ENCODE assay signal across 17 cellular contexts in genomic region chr1:94316183-94316582, GRCh38.
DNase-seq lines count a peak whose midpoint lies in the region; ATAC-seq, FAIRE-seq and TF ChIP-seq lines count a peak whose summit lies in the region.
"Had no signal": no experiment of that assay in that cellular context is flagged by ENCODE, and none has a peak within 500 bp of the region (broad histone marks: within the 10 kb centered on the region; RNA-seq: fewer than 3 reads in every experiment).

No MANE protein-coding gene starts in this region.

- in situ Hi-C loops in HepG2 (cut with HindIII; ENCODE audit: extremely low pct_ligation_motif_present, low pct_unique_long_range_greater_than_20kb) = no loop called here

- peak overlapping the region; percentile 63 for H3K27ac Mint-ChIP-seq in progenitor cell of endocrine pancreas

- WGBS in body of pancreas, 2 donors = 29 to 52% methylated on average over 1 of the region's 1 CpG
- 3% methylated on average over 1 of the region's 1 CpG for WGBS in HepG2 (ENCODE audit: low lambda C conversion rate)

- POLR2A ChIA-PET in HCT116 (lab: Charles Lee) = interaction anchor here (2.0 to 3.2 kb wide), 4 partner anchors 10 to 79 kb away, joined by 6 to 27 read pairs (median 22); partner anchors contain the start of gene ARHGAP29
- POLR2A ChIA-PET in HepG2 (lab: Yijun Ruan, JAX) = interaction anchor here (0.7 to 2.3 kb wide), 4 partner anchors 10 to 254 kb away, joined by 3 to 11 read pairs (median 9); no protein-coding TSS in a partner anchor

- FAIRE-seq in HepG2 (lab: Jason Lieb, UNC) = no peak
- FAIRE-seq: GM12878, GM18507 had no signal

- TF ChIP-seq CTCF in HCT116 (IDR thresholded peaks at IDR 0.05 in 2 of 3, conservative IDR thresholded peaks at IDR 0.05 in 1 of 3; ENCODE audit: borderline replicate concordance in 1 of 3, insufficient read depth in 1 of 3, low read depth in 2 of 3, low read length in 2 of 3) = no peak
- TF ChIP-seq CTCF in body of pancreas (IDR thresholded peaks at IDR 0.05) = no peak
- no peak for TF ChIP-seq CTCF in HepG2 (CRISPR knock-in tag; IDR thresholded peaks at IDR 0.05)
- no peak for TF ChIP-seq CTCF in progenitor cell of endocrine pancreas (IDR thresholded peaks at IDR 0.05; ENCODE audit: unreplicated experiment)

- no peak for DNase-seq in HCT116 (ENCODE audit: low read depth, low spot score)
- no peak for DNase-seq in body of pancreas
- peak; percentile 43 for DNase-seq in HepG2 (ENCODE audit: low spot score)
- DNase-seq in progenitor cell of endocrine pancreas (ENCODE audit: low spot score, unreplicated experiment) = no peak
- DNase-seq: CD8-positive, alpha-beta memory T cell; Kasumi-1; NCI-H1417; NCI-H2029; NCI-H2171 treated with DMSO at 0.1 percent for 48 hours; NCI-H510A treated with DMSO at 0.1 percent for 48 hours; SIG-M5 had no signal

- RAD21 ChIA-PET in HCT116 (lab: Charles Lee; ENCODE audit: low non-redundant PET in 1 of 2, low total read pairs in 2 of 2, uncharacterized antibody in 2 of 2, unreplicated experiment in 2 of 2) = no interaction called here

- H4K20me1 ChIP-seq in HCT116 (ENCODE audit: insufficient read depth) = no peaks in the 10 kb centered on the region
- no peaks in the 10 kb centered on the region for H4K20me1 ChIP-seq in HepG2 (ENCODE audit: insufficient read depth, low read length)

- H3K79me2 ChIP-seq in HCT116 (ENCODE audit: insufficient read depth, low read length) (no peaks in the 10 kb centered on the region), HepG2 (ENCODE audit: insufficient read depth, low read length) (no peaks in the 10 kb centered on the region)

- CTCF ChIA-PET in HCT116 (lab: Charles Lee) = interaction anchor here (2.4 kb wide), 1 partner anchor 19 kb away, joined by 10 read pairs; no protein-coding TSS in a partner anchor
- CTCF ChIA-PET in HepG2 (lab: Yijun Ruan, JAX; ENCODE audit: low intra/inter-chr PET ratio, low total read pairs) = no interaction called here

- H3K4me3 ChIP-seq in HCT116 (replicated peaks in 1 of 2; ENCODE audit: low read depth in 1 of 2, low read length in 2 of 2) (no peak overlapping the region), body of pancreas (no peak overlapping the region), HepG2 (replicated peaks in 1 of 3; ENCODE audit: insufficient read depth in 1 of 3, low read depth in 2 of 3, low read length in 3 of 3) (peak overlapping the region in 2 of 3 experiments; percentile 18 to 27; a peak in 2 of 6 replicates)
- H3K4me3 ChIP-seq: GM12878 had no signal

- peaks cover 40% of the 10 kb centered on the region for H3K4me1 Mint-ChIP-seq in progenitor cell of endocrine pancreas (ENCODE audit: low read depth)
- H3K4me1 Mint-ChIP-seq: CD8-positive, alpha-beta memory T cell had no signal

- H3K4me2 ChIP-seq in HCT116 (ENCODE audit: low read length) = peak overlapping the region; percentile 52
- H3K4me2 ChIP-seq in HepG2 (ENCODE audit: low read depth, low read length) = peak overlapping the region; percentile 56

- H3K9me3 ChIP-seq in HCT116 (ENCODE audit: control insufficient read depth in 1 of 2, insufficient read depth in 1 of 2, low read depth in 1 of 2, low read length in 2 of 2) (no peaks in the 10 kb centered on the region), body of pancreas (no peaks in the 10 kb centered on the region), HepG2 (ENCODE audit: low read length) (no peaks in the 10 kb centered on the region)

- H2AFZ ChIP-seq in HCT116 (ENCODE audit: low read depth, low read length, poor library complexity, severe bottlenecking) (no peak overlapping the region), HepG2 (ENCODE audit: low read length) (peak overlapping the region; percentile 28)

- no peaks in the 10 kb centered on the region for H3K9me2 ChIP-seq in HCT116 (ENCODE audit: insufficient read depth)

- TF ChIP-seq RAD21 in HCT116 (IDR thresholded peaks at IDR 0.05; ENCODE audit: low read depth) (no peak), HepG2 (CRISPR knock-in tag; IDR thresholded peaks at IDR 0.05) (no peak)

- H3K27ac ChIP-seq in HCT116 (ENCODE audit: low read depth, low read length) = peak overlapping the region; percentile 63
- H3K27ac ChIP-seq in body of pancreas = peak overlapping the region in 3 of 4 donors; percentile 46 to 77 (median 67)
- H3K27ac ChIP-seq in HepG2 (ENCODE audit: extremely low read length, insufficient read depth, low read length) = peak overlapping the region; percentile 60

- TF ChIP-seq POLR2A in HCT116 (IDR thresholded peaks at IDR 0.05; ENCODE audit: borderline replicate concordance, extremely low read depth, insufficient read depth, insufficient read length) = no peak
- TF ChIP-seq POLR2A in body of pancreas (IDR thresholded peaks at IDR 0.05) = no peak
- no peak for TF ChIP-seq POLR2A in HepG2 (IDR thresholded peaks at IDR 0.05; ENCODE audit: insufficient read depth in 1 of 2, low read depth in 2 of 2, low read length in 2 of 2)

- TF ChIP-seq EP300 in HepG2 (IDR thresholded peaks at IDR 0.05; ENCODE audit: low read depth in 2 of 2, low read length in 2 of 2) (peak in 1 of 2 experiments; percentile 68; a peak in 2 of 4 replicates), HepG2 (CRISPR knock-in tag; IDR thresholded peaks at IDR 0.05; ENCODE audit: borderline replicate concordance) (no peak)

- no peaks in the 10 kb centered on the region for H3K27me3 ChIP-seq in HCT116 (ENCODE audit: insufficient read depth, low read length)
- no peaks in the 10 kb centered on the region for H3K27me3 ChIP-seq in body of pancreas
- H3K27me3 ChIP-seq in HepG2 (ENCODE audit: control insufficient read depth in 1 of 2, insufficient read depth in 2 of 2, low read length in 2 of 2) = no peaks in the 10 kb centered on the region

- no peak overlapping the region for H3K4me3 Mint-ChIP-seq in progenitor cell of endocrine pancreas (ENCODE audit: low read depth)
- H3K4me3 Mint-ChIP-seq: CD8-positive, alpha-beta memory T cell had no signal

- no peaks in the 10 kb centered on the region for H3K27me3 Mint-ChIP-seq in progenitor cell of endocrine pancreas

- H3K4me1 ChIP-seq in HCT116 (ENCODE audit: control insufficient read depth in 1 of 2, insufficient read depth in 2 of 2, low read length in 2 of 2) (peaks cover 72 to 88% of the 10 kb centered on the region in 2 experiments), body of pancreas (peaks cover 39% of the 10 kb centered on the region), HepG2 (ENCODE audit: insufficient read depth, low read length) (peaks cover 84% of the 10 kb centered on the region)

- no peaks in the 10 kb centered on the region for H3K36me3 Mint-ChIP-seq in progenitor cell of endocrine pancreas (ENCODE audit: insufficient read depth)
- H3K36me3 Mint-ChIP-seq: CD8-positive, alpha-beta memory T cell had no signal

- BruUV-seq in HCT116 (replicated peaks; lab: Mats Ljungman, UMichigan) = no TSS peak
- no TSS peak for BruUV-seq in HepG2 (replicated peaks; lab: Mats Ljungman, UMichigan)

- H3K9ac ChIP-seq in HCT116 (ENCODE audit: low read length) (peak overlapping the region; percentile 36), HepG2 (ENCODE audit: insufficient read depth, low read depth, low read length) (peak overlapping the region; percentile 55)

- H3K9me3 Mint-ChIP-seq in progenitor cell of endocrine pancreas (ENCODE audit: low read depth) = no peaks in the 10 kb centered on the region
- H3K9me3 Mint-ChIP-seq: CD8-positive, alpha-beta memory T cell had no signal

- H3K36me3 ChIP-seq in HCT116 (ENCODE audit: control insufficient read depth in 1 of 2, insufficient read depth in 2 of 2, low read length in 2 of 2) = no peaks in the 10 kb centered on the region
- no peaks in the 10 kb centered on the region for H3K36me3 ChIP-seq in body of pancreas (replicated peaks in 1 of 2; ENCODE audit: insufficient read depth in 1 of 2, low read depth in 2 of 2)
- H3K36me3 ChIP-seq in HepG2 (replicated peaks in 1 of 2; ENCODE audit: control insufficient read depth in 1 of 2, insufficient read depth in 2 of 2, low read length in 2 of 2) = no peaks in the 10 kb centered on the region

- ATAC-seq in HCT116 (no peak), body of pancreas (peak; percentile 60), HepG2 (no peak), GM18861 (IDR thresholded peaks at IDR 0.05; ENCODE audit: unreplicated experiment) (no peak), GM18511 (IDR thresholded peaks at IDR 0.05; ENCODE audit: unreplicated experiment) (no peak), HG03045 (IDR thresholded peaks at IDR 0.05; ENCODE audit: unreplicated experiment) (no peak), HG03520 (IDR thresholded peaks at IDR 0.05; ENCODE audit: unreplicated experiment) (no peak)
- ATAC-seq: GM12878 had no signal

- intact Hi-C loops in HCT116 (cut with micrococcal nuclease) (no loop called here), body of pancreas (cut with DNase I) (no loop called here), HepG2 (cut with micrococcal nuclease; ENCODE audit: unreplicated experiment) (loop anchor here (5.0 kb wide), 1 partner anchor 69 kb away; no protein-coding TSS in a partner anchor)

TF ChIP-seq in HCT116, 20 proteins besides CTCF, POLR2A, EP300 and RAD21 (continues in another document):
- TF ChIP-seq TCF7L2 (IDR thresholded peaks at IDR 0.05; ENCODE audit: borderline replicate concordance, extremely low read depth, insufficient read depth, insufficient read length) = no peak
- no peak for TF ChIP-seq ELF1 (IDR thresholded peaks at IDR 0.05; ENCODE audit: borderline replicate concordance, low read depth)
- TF ChIP-seq SRF (IDR thresholded peaks at IDR 0.05; ENCODE audit: low read depth) = no peak

Comparison
In these comparisons a context has a peak if more than half of its experiments do, and no peak if none do; other contexts are left out.
1. H3K4me3 ChIP-seq: peak in HepG2 (2 of 3); none in HCT116 (0 of 2) and body of pancreas (0 of 2).
2. Peak in every context shown above with its lines, with median percentiles within 50 percentile points of each other: H3K27ac ChIP-seq.